ENCODE assay signal across 10 cellular contexts in the genomic region with DNA sequence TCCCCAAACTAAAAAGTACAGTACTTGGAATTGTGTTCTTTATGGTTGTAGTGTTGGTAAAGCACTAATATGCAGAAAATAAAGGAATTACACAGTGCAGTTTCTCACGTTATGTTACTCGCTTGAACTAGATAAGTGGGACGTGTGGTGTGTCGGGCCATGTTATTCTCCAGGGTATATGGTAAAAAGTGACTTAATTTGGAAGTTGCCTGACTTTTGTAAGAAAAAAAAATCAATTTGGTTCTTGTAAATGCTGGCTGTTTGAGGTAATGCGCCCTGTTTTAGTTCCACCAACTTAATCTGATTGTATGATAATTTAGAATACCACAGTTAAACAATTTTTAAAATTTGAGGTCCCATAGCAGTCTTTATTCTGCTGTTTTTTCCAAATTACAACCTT. TPM values are rescaled to one million over a fixed set of nuclear protein-coding genes. Genes with fewer than 3 reads are reported as not detected.
DNase-seq lines count a peak whose midpoint lies in the region; ATAC-seq, FAIRE-seq and TF ChIP-seq lines count a peak whose summit lies in the region.
"Had no signal": no experiment of that assay in that cellular context is flagged by ENCODE, and none has a peak within 500 bp of the region (broad histone marks: within the 10 kb centered on the region; RNA-seq: fewer than 3 reads in every experiment).

No MANE protein-coding gene starts in this region.

- H3K9me1 ChIP-seq in endothelial cell of umbilical vein (replicated peaks; ENCODE audit: control insufficient read depth, extremely low read depth, insufficient read depth, low read length) = no peaks in the 10 kb centered on the region

- H3K9me2 ChIP-seq in DOHH2 (replicated peaks; ENCODE audit: control insufficient read depth, low read length) (no peaks in the 10 kb centered on the region), OCI-LY7 (ENCODE audit: insufficient read depth, low read length) (no peaks in the 10 kb centered on the region)

- H3K4me3 ChIP-seq in DOHH2 (ENCODE audit: low read length) (peak overlapping the region; percentile 98), OCI-LY7 (ENCODE audit: low read depth, low read length, poor library complexity, severe bottlenecking) (peak overlapping the region; percentile 98), endothelial cell of umbilical vein (replicated peaks in 1 of 3; ENCODE audit: insufficient read depth in 1 of 3, low read depth in 1 of 3, low read length in 3 of 3) (peak overlapping the region in 1 of 3 experiments; percentile 70), rectal smooth muscle tissue (ENCODE audit: low read length) (peak overlapping the region; percentile 44), mucosa of descending colon (no peak overlapping the region), ovary (no peak overlapping the region)

- 64 to 74% (median 64%) methylated on average over 5 of the region's 5 CpGs for WGBS in ovary, 3 donors

- H3K9me3 ChIP-seq in DOHH2 (ENCODE audit: control insufficient read depth, insufficient read depth, low read length) (no peaks in the 10 kb centered on the region), OCI-LY7 (ENCODE audit: low read length) (no peaks in the 10 kb centered on the region), endothelial cell of umbilical vein (replicated peaks; ENCODE audit: control insufficient read depth, insufficient read depth, low read length) (no peaks in the 10 kb centered on the region), mucosa of descending colon (no peaks in the 10 kb centered on the region), ovary (no peaks in the 10 kb centered on the region)

- TF ChIP-seq EP300 in ovary (IDR thresholded peaks at IDR 0.05) = no peak

- H3K4me2 ChIP-seq in DOHH2 (ENCODE audit: low read length) (peak overlapping the region; percentile 66), OCI-LY7 (ENCODE audit: low read length) (peak overlapping the region; percentile 81), endothelial cell of umbilical vein (ENCODE audit: insufficient read depth, low read length) (peak overlapping the region; percentile 94)

- TF ChIP-seq CTCF in DOHH2 (IDR thresholded peaks at IDR 0.05; ENCODE audit: low read depth, low read length, poor library complexity, severe bottlenecking) (no peak), OCI-LY7 (conservative IDR thresholded peaks at IDR 0.05; ENCODE audit: low read length) (no peak), endothelial cell of umbilical vein (IDR thresholded peaks at IDR 0.05; ENCODE audit: extremely low read depth in 1 of 2, insufficient read depth in 1 of 2, low read depth in 1 of 2, low read length in 2 of 2) (no peak), mucosa of descending colon (IDR thresholded peaks at IDR 0.05) (no peak), ovary (IDR thresholded peaks at IDR 0.05) (no peak)

- TF ChIP-seq POLR2A in endothelial cell of umbilical vein (IDR thresholded peaks at IDR 0.05; ENCODE audit: low read depth, low read length) (no peak), ovary (IDR thresholded peaks at IDR 0.05) (no peak)

- H3K27me3 ChIP-seq in DOHH2 (ENCODE audit: control insufficient read depth, low read length) (no peaks in the 10 kb centered on the region), endothelial cell of umbilical vein (ENCODE audit: control insufficient read depth in 2 of 2, insufficient read depth in 2 of 2, low read length in 2 of 2) (no peaks in the 10 kb centered on the region), rectal smooth muscle tissue (ENCODE audit: control insufficient read depth, insufficient read depth, low read length) (no peaks in the 10 kb centered on the region), ovary (no peaks in the 10 kb centered on the region)

- H3F3A ChIP-seq in DOHH2 (ENCODE audit: control insufficient read depth, insufficient read depth) = peaks cover 55% of the 10 kb centered on the region

- intact Hi-C loops in OCI-LY7 (cut with micrococcal nuclease; ENCODE audit: unreplicated experiment) (no loop called here), endothelial cell of umbilical vein (cut with micrococcal nuclease) (loop anchor here (1.0 kb wide), 1 partner anchor 143 kb away; no protein-coding TSS in a partner anchor), mucosa of descending colon (cut with DNase I, micrococcal nuclease) (loop anchor here in 1 of 2 donors (10.0 kb wide), 1 partner anchor 68 kb away; no protein-coding TSS in a partner anchor), ovary (cut with DNase I) (loop anchor here in 1 of 4 donors (10.0 kb wide), 1 partner anchor 108 kb away; no protein-coding TSS in a partner anchor)

- H3K4me1 ChIP-seq in DOHH2 (ENCODE audit: control insufficient read depth, low read length) = peaks cover 42% of the 10 kb centered on the region
- H3K4me1 ChIP-seq in OCI-LY7 (ENCODE audit: insufficient read depth, low read length, poor library complexity, severe bottlenecking) = peaks cover 30% of the 10 kb centered on the region
- peaks cover 39% of the 10 kb centered on the region for H3K4me1 ChIP-seq in endothelial cell of umbilical vein (ENCODE audit: control insufficient read depth, extremely low read depth, insufficient read depth, low read length)
- H3K4me1 ChIP-seq in rectal smooth muscle tissue (ENCODE audit: control insufficient read depth, insufficient read depth, low read length) = peaks cover 19% of the 10 kb centered on the region
- H3K4me1 ChIP-seq in mucosa of descending colon (ENCODE audit: low read depth) = peaks cover 37% of the 10 kb centered on the region
- H3K4me1 ChIP-seq in ovary (ENCODE audit: insufficient read depth) = peaks cover 3% of the 10 kb centered on the region

- BruUV-seq in OCI-LY7 (replicated peaks; lab: Mats Ljungman, UMichigan) = no TSS peak
- no TSS peak for BruUV-seq in endothelial cell of umbilical vein (replicated peaks; lab: Mats Ljungman, UMichigan)

- ATAC-seq in mucosa of descending colon (no peak), GM18868 (IDR thresholded peaks at IDR 0.05; ENCODE audit: unreplicated experiment) (no peak), HG02571 (IDR thresholded peaks at IDR 0.05; ENCODE audit: unreplicated experiment) (no peak)

- H4K20me1 ChIP-seq in DOHH2 (ENCODE audit: control insufficient read depth, insufficient read depth, low read depth, low read length) (peaks cover 37% of the 10 kb centered on the region), OCI-LY7 (ENCODE audit: insufficient read depth, low read length) (peaks cover 47% of the 10 kb centered on the region), endothelial cell of umbilical vein (replicated peaks; ENCODE audit: control insufficient read depth, extremely low read depth, insufficient read depth, low read length) (peaks cover 4% of the 10 kb centered on the region)

- no peak for FAIRE-seq in endothelial cell of umbilical vein (lab: Jason Lieb, UNC)
- FAIRE-seq: colon had no signal

- H3K79me2 ChIP-seq in DOHH2 (ENCODE audit: control insufficient read depth, low read length) = peaks cover 74% of the 10 kb centered on the region
- H3K79me2 ChIP-seq in OCI-LY7 (ENCODE audit: insufficient read depth, low read depth, low read length) = peaks cover 77% of the 10 kb centered on the region
- H3K79me2 ChIP-seq in endothelial cell of umbilical vein (ENCODE audit: control insufficient read depth, insufficient read depth, low read length) = peaks cover 56% of the 10 kb centered on the region

- dilution Hi-C loops in endothelial cell of umbilical vein (cut with MboI; ENCODE audit: extremely low pct_ligation_motif_present, low sequenced_read_pairs) = no loop called here

- no peak overlapping the region for H3K27ac ChIP-seq in DOHH2 (ENCODE audit: low read depth, low read length)
- H3K27ac ChIP-seq in OCI-LY7 (ENCODE audit: low read depth, low read length, poor library complexity, severe bottlenecking) = no peak overlapping the region
- no peak overlapping the region for H3K27ac ChIP-seq in endothelial cell of umbilical vein (ENCODE audit: insufficient read depth, low read depth, low read length)
- no peak overlapping the region for H3K27ac ChIP-seq in rectal smooth muscle tissue (ENCODE audit: low read depth, low read length)
- no peak overlapping the region for H3K27ac ChIP-seq in ovary

- H3K36me3 ChIP-seq in DOHH2 (ENCODE audit: control insufficient read depth, low read length) = peaks cover 56% of the 10 kb centered on the region
- H3K36me3 ChIP-seq in OCI-LY7 (ENCODE audit: insufficient read depth, low read length) = peaks cover 61% of the 10 kb centered on the region
- H3K36me3 ChIP-seq in endothelial cell of umbilical vein (ENCODE audit: control insufficient read depth in 2 of 2, extremely low read depth in 1 of 2, insufficient read depth in 2 of 2, low read length in 2 of 2) = peaks cover 0 to 5% of the 10 kb centered on the region in 2 experiments
- H3K36me3 ChIP-seq in rectal smooth muscle tissue (ENCODE audit: control insufficient read depth, insufficient read depth, low read length) = peaks cover 5% of the 10 kb centered on the region
- no peaks in the 10 kb centered on the region for H3K36me3 ChIP-seq in mucosa of descending colon (ENCODE audit: low read depth)
- H3K36me3 ChIP-seq in ovary = no peaks in the 10 kb centered on the region

- no peak overlapping the region for H2AFZ ChIP-seq in OCI-LY7 (ENCODE audit: low read length)
- no peak overlapping the region for H2AFZ ChIP-seq in endothelial cell of umbilical vein (ENCODE audit: low read depth, low read length)

- DNase-seq in OCI-LY7 (ENCODE audit: low spot score) (no peak), endothelial cell of umbilical vein (ENCODE audit: low read depth, low spot score) (no peak), mucosa of descending colon (no peak), ovary (no peak)
- DNase-seq: SHP77 treated with DMSO at 0.1 percent for 48 hours had no signal

- H3K9ac ChIP-seq in endothelial cell of umbilical vein (replicated peaks; ENCODE audit: extremely low read depth, insufficient read depth, low read length) = no peak overlapping the region
- no peak overlapping the region for H3K9ac ChIP-seq in rectal smooth muscle tissue (ENCODE audit: low read length)

- POLR2A ChIA-PET in OCI-LY7 (lab: Charles Lee) = interaction anchor here (1.0 to 1.1 kb wide), 3 partner anchors 9 to 103 kb away, joined by 3 to 4 read pairs (median 4); no protein-coding TSS in a partner anchor
- POLR2A ChIA-PET in endothelial cell of umbilical vein (lab: Charles Lee) = no interaction called here

- CTCF ChIA-PET in OCI-LY7 (lab: Charles Lee; ENCODE audit: unreplicated experiment) = no interaction called here
- CTCF ChIA-PET in endothelial cell of umbilical vein (lab: Charles Lee) = interaction anchor here (1.0 to 1.4 kb wide), 4 partner anchors 10 to 208 kb away, joined by 3 to 6 read pairs (median 5); no protein-coding TSS in a partner anchor

RNA-seq across cellular contexts. Expression of a gene that starts 4.1 kb away (rescaled TPM):
- total RNA-seq in OCI-LY7 (2014; rRNA removed; shearing (Covaris generic)) = 47.6 and 51.0 TPM in 2 replicates
- total RNA-seq in OCI-LY7 (2022) (69.1 and 73.0 TPM in 2 replicates), endothelial cell of umbilical vein (73.2 and 73.6 TPM in 2 replicates), mucosa of descending colon (100 to 1,000 TPM in 2 of 3 donors, 10 to 100 TPM in 1; 84.3 to 125 (median 123) TPM), ovary (10 to 100 TPM; 19.8 to 39.7 (median 34.9) TPM)
- polyA plus RNA-seq in endothelial cell of umbilical vein (19.3 and 21.7 TPM in 2 replicates), ovary (10 to 100 TPM; 20.3 to 34.1 TPM)
- polyA plus RNA-seq in endothelial cell of umbilical vein (2011; cell fraction: cytosol; rRNA removed) = 24.9 and 25.7 TPM in 2 replicates
- 15.5 and 19.7 TPM in 2 replicates for polyA plus RNA-seq in endothelial cell of umbilical vein (2011; cell fraction: nucleus; rRNA removed)
- polyA plus RNA-seq in endothelial cell of umbilical vein (2012) = 32.3 and 43.2 TPM in 2 replicates
- 26.5 and 30.5 TPM in 2 replicates for polyA minus RNA-seq in endothelial cell of umbilical vein
- 17.2 TPM for polyA minus RNA-seq in endothelial cell of umbilical vein (2011; cell fraction: cytosol; rRNA and poly(A)+ RNA removed)
- 13.5 and 14.0 TPM in 2 replicates for polyA minus RNA-seq in endothelial cell of umbilical vein (2011; cell fraction: nucleus; rRNA and poly(A)+ RNA removed)

RNA-seq across cellular contexts. Expression of a gene that starts 44.4 kb away (rescaled TPM):
- total RNA-seq in OCI-LY7 (2014; rRNA removed; shearing (Covaris generic)) = 63.2 and 71.3 TPM in 2 replicates
- 67.5 and 79.4 TPM in 2 replicates for total RNA-seq in OCI-LY7 (2022)
- 71.4 and 74.2 TPM in 2 replicates for total RNA-seq in endothelial cell of umbilical vein
- polyA plus RNA-seq in endothelial cell of umbilical vein = 7.9 and 12.2 TPM in 2 replicates
- polyA plus RNA-seq in endothelial cell of umbilical vein (2011; cell fraction: cytosol; rRNA removed) = 17.5 and 17.8 TPM in 2 replicates
- polyA plus RNA-seq in endothelial cell of umbilical vein (2011; cell fraction: nucleus; rRNA removed) = 71.5 and 92.8 TPM in 2 replicates
- polyA plus RNA-seq in endothelial cell of umbilical vein (2012) = 43.5 and 50.1 TPM in 2 replicates
- 71.1 and 72.7 TPM in 2 replicates for polyA minus RNA-seq in endothelial cell of umbilical vein
- polyA minus RNA-seq in endothelial cell of umbilical vein (2011; cell fraction: cytosol; rRNA and poly(A)+ RNA removed) = 17.4 TPM
- 137 and 138 TPM in 2 replicates for polyA minus RNA-seq in endothelial cell of umbilical vein (2011; cell fraction: nucleus; rRNA and poly(A)+ RNA removed)
- total RNA-seq in mucosa of descending colon = 10 to 100 TPM; 54.8 to 68.9 (median 66.6) TPM
- 10 to 100 TPM; 46.9 to 98.9 (median 72.1) TPM for total RNA-seq in ovary
- polyA plus RNA-seq in ovary = 10 to 100 TPM; 20.9 to 46.2 TPM

Comparison
In these comparisons a context has a peak if more than half of its experiments do, and no peak if none do; other contexts are left out.
1. H3K4me3 ChIP-seq: peak in DOHH2 (single experiment), OCI-LY7 (single experiment) and rectal smooth muscle tissue (single experiment); none in mucosa of descending colon (single experiment) and ovary (single experiment).
2. Peak in every context shown above with its lines, with median percentiles within 50 percentile points of each other: H3K4me2 ChIP-seq.